ENCODE assay signal across 8 cellular contexts in genomic region chr20:58179083-58179431, GRCh38. TPM values are rescaled to one million over a fixed set of nuclear protein-coding genes. Genes with fewer than 3 reads are reported as not detected.
DNase-seq lines count a peak whose midpoint lies in the region; ATAC-seq and TF ChIP-seq lines count a peak whose summit lies in the region.
"Had no signal": no experiment of that assay in that cellular context is flagged by ENCODE, and none has a peak within 500 bp of the region (broad histone marks: within the 10 kb centered on the region; RNA-seq: fewer than 3 reads in every experiment).

No MANE protein-coding gene starts in this region.

- H3K4me1 Mint-ChIP-seq in endodermal cell = peaks cover 9% of the 10 kb centered on the region
- peaks cover 4% of the 10 kb centered on the region for H3K4me1 Mint-ChIP-seq in activated CD4-positive, alpha-beta memory T cell treated with anti-CD3 and anti-CD28 coated beads, Interleukin-2, amount 10 ng/mL, durations not matched to agents 7 days and 5 days

- 46 to 58% methylated on average over 6 to 9 of the region's 9 CpGs for WGBS in endodermal cell (ENCODE audit: insufficient coverage in 1 of 2, insufficient read length in 1 of 2), 2 experiments
- 53 to 54% methylated on average over 9 of the region's 9 CpGs for WGBS in sigmoid colon, 2 donors

- ATAC-seq in Panc1 (peak; percentile 28), left lobe of liver (no peak)

- CTCF ChIA-PET in Panc1 (lab: Charles Lee) = no interaction called here
- CTCF ChIA-PET in activated CD4-positive, alpha-beta memory T cell treated with anti-CD3 and anti-CD28 coated beads, Interleukin-2, amount 10 ng/mL, durations not matched to agents 7 days and 5 days (lab: Charles Lee) = interaction anchor here (0.6 to 1.5 kb wide), 4 partner anchors 9 to 557 kb away, joined by 3 to 6 read pairs (median 3); no protein-coding TSS in a partner anchor

- TF ChIP-seq CTCF in Panc1 (IDR thresholded peaks at IDR 0.05) (no peak), endodermal cell (conservative IDR thresholded peaks at IDR 0.05) (no peak), sigmoid colon (IDR thresholded peaks at IDR 0.05) (no peak)

- in situ Hi-C loops in HAP-1 (cut with MboI; ENCODE audit: low sequenced_read_pairs) (no loop called here), Panc1 (cut with HindIII; ENCODE audit: low pct_unique_long_range_greater_than_20kb, low sequenced_read_pairs) (loop anchor here (25.0 kb wide), 1 partner anchor 542 kb away; no protein-coding TSS in a partner anchor)

- H3K36me3 Mint-ChIP-seq in endodermal cell (ENCODE audit: low read depth) = no peaks in the 10 kb centered on the region
- H3K36me3 Mint-ChIP-seq in activated CD4-positive, alpha-beta memory T cell treated with anti-CD3 and anti-CD28 coated beads, Interleukin-2, amount 10 ng/mL, durations not matched to agents 7 days and 5 days (ENCODE audit: low read depth) = no peaks in the 10 kb centered on the region

- DNase-seq in HAP-1 (ENCODE audit: low spot score in 2 of 2) (no peak), Panc1 (ENCODE audit: low read depth, low spot score) (no peak), endodermal cell (no peak), sigmoid colon (no peak), left lobe of liver (ENCODE audit: low spot score) (no peak)
- DNase-seq in activated CD4-positive, alpha-beta memory T cell treated with anti-CD3 and anti-CD28 coated beads, Interleukin-2, amount 10 ng/mL, durations not matched to agents 7 days and 5 days = no peak
- DNase-seq in stimulated activated CD4-positive, alpha-beta T cell treated with anti-CD3 and anti-CD28 coated beads, Interleukin-2, amount 100 ng/mL, for 24 hours = no peak

- H3K4me3 Mint-ChIP-seq in endodermal cell = peak overlapping the region; percentile 47
- no peak overlapping the region for H3K4me3 Mint-ChIP-seq in activated CD4-positive, alpha-beta memory T cell treated with anti-CD3 and anti-CD28 coated beads, Interleukin-2, amount 10 ng/mL, durations not matched to agents 7 days and 5 days

- H3K9me3 Mint-ChIP-seq in endodermal cell = peaks cover 3% of the 10 kb centered on the region
- no peaks in the 10 kb centered on the region for H3K9me3 Mint-ChIP-seq in activated CD4-positive, alpha-beta memory T cell treated with anti-CD3 and anti-CD28 coated beads, Interleukin-2, amount 10 ng/mL, durations not matched to agents 7 days and 5 days

- H3K9me3 ChIP-seq in HAP-1 (no peaks in the 10 kb centered on the region), Panc1 (ENCODE audit: control insufficient read depth, insufficient read depth, low read depth, low read length) (peaks cover 3% of the 10 kb centered on the region; the same call in 1 of the 2 replicates), endodermal cell (ENCODE audit: control insufficient read depth, low read length) (peaks cover 4% of the 10 kb centered on the region), sigmoid colon (peaks cover 0 to 5% (median 2%) of the 10 kb centered on the region in 4 donors)

- no peak for TF ChIP-seq POLR2A in sigmoid colon (IDR thresholded peaks at IDR 0.05)

- H3K9ac ChIP-seq in endodermal cell (ENCODE audit: extremely low read depth, low read length, poor library complexity, severe bottlenecking) = no peak overlapping the region

- H3K27ac ChIP-seq in Panc1 (ENCODE audit: low read length) (peak overlapping the region; percentile 71), endodermal cell (ENCODE audit: low read depth, low read length) (no peak overlapping the region), sigmoid colon (no peak overlapping the region)
- H3K27ac ChIP-seq: left lung had no signal

- no TSS peak for BruUV-seq in Panc1 (replicated peaks; lab: Mats Ljungman, UMichigan)

- H3K36me3 ChIP-seq in HAP-1 (replicated peaks) (no peaks in the 10 kb centered on the region), Panc1 (ENCODE audit: control insufficient read depth, insufficient read depth, low read length) (no peaks in the 10 kb centered on the region), endodermal cell (ENCODE audit: control insufficient read depth, insufficient read depth, low read length) (no peaks in the 10 kb centered on the region), sigmoid colon (no peaks in the 10 kb centered on the region)
- H3K36me3 ChIP-seq: left lung had no signal

- H3K27ac Mint-ChIP-seq in endodermal cell = no peak overlapping the region
- no peak overlapping the region for H3K27ac Mint-ChIP-seq in activated CD4-positive, alpha-beta memory T cell treated with anti-CD3 and anti-CD28 coated beads, Interleukin-2, amount 10 ng/mL, durations not matched to agents 7 days and 5 days

- TF ChIP-seq EP300 in sigmoid colon (IDR thresholded peaks at IDR 0.05) = no peak

- POLR2A ChIA-PET in Panc1 (lab: Charles Lee) = no interaction called here
- POLR2A ChIA-PET in activated CD4-positive, alpha-beta memory T cell treated with anti-CD3 and anti-CD28 coated beads, Interleukin-2, amount 10 ng/mL, durations not matched to agents 7 days and 5 days (lab: Charles Lee) = no interaction called here

- intact Hi-C loops in Panc1 (cut with micrococcal nuclease; ENCODE audit: unreplicated experiment) (no loop called here), sigmoid colon (cut with DNase I) (loop anchor here (1.0 to 5.0 kb wide), 2 partner anchors 92 to 525 kb away; no protein-coding TSS in a partner anchor)

- no peaks in the 10 kb centered on the region; the same call in 1 of the 2 replicates for H3K4me1 ChIP-seq in HAP-1
- peaks cover 3% of the 10 kb centered on the region; the same call in 1 of the 2 replicates for H3K4me1 ChIP-seq in Panc1 (ENCODE audit: control insufficient read depth, insufficient read depth, low read length)
- H3K4me1 ChIP-seq in endodermal cell (ENCODE audit: control insufficient read depth, insufficient read depth, low read length) = peaks cover 3% of the 10 kb centered on the region
- peaks cover 0 to 20% (median 13%) of the 10 kb centered on the region in 4 donors for H3K4me1 ChIP-seq in sigmoid colon

- peak overlapping the region; percentile 24 for H3K4me3 ChIP-seq in HAP-1
- peak overlapping the region; percentile 30 to 56; a peak in 3 of 4 replicates for H3K4me3 ChIP-seq in Panc1 (ENCODE audit: low read depth in 2 of 2, low read length in 2 of 2)
- peak overlapping the region; percentile 45 for H3K4me3 ChIP-seq in endodermal cell (ENCODE audit: low read length)
- peak overlapping the region in 3 of 4 donors; percentile 12 to 30 (median 25) for H3K4me3 ChIP-seq in sigmoid colon

- H3K27me3 Mint-ChIP-seq in endodermal cell (ENCODE audit: insufficient read depth) = peaks cover 37% of the 10 kb centered on the region
- H3K27me3 Mint-ChIP-seq in activated CD4-positive, alpha-beta memory T cell treated with anti-CD3 and anti-CD28 coated beads, Interleukin-2, amount 10 ng/mL, durations not matched to agents 7 days and 5 days = peaks cover 16% of the 10 kb centered on the region

- H3K27me3 ChIP-seq in HAP-1 (ENCODE audit: low read depth) (no peaks in the 10 kb centered on the region), Panc1 (ENCODE audit: control insufficient read depth, insufficient read depth, low read length) (no peaks in the 10 kb centered on the region), endodermal cell (ENCODE audit: control insufficient read depth, insufficient read depth, low read length, poor library complexity, severe bottlenecking) (peaks cover 33% of the 10 kb centered on the region), sigmoid colon (peaks cover 0 to 10% (median 0%) of the 10 kb centered on the region in 3 donors)

RNA-seq across cellular contexts. Expression of gene ANKRD60, which starts 49.4 kb away (rescaled TPM):
- total RNA-seq in Panc1 (2021; ENCODE audit: unreplicated experiment) = not detected
- polyA plus RNA-seq in Panc1 (2012; ENCODE audit: insufficient read length) = not detected
- not detected for total RNA-seq in endodermal cell
- not detected for polyA plus RNA-seq in endodermal cell (2013, experiment 1 of 2)
- not detected for polyA plus RNA-seq in endodermal cell (2013, experiment 2 of 2)
- under 1 TPM in 1 of 4 donors, not detected in 3; 0.82 TPM for total RNA-seq in sigmoid colon
- polyA plus RNA-seq in sigmoid colon = not detected
- not detected for total RNA-seq in activated CD4-positive, alpha-beta memory T cell treated with anti-CD3 and anti-CD28 coated beads, Interleukin-2, amount 10 ng/mL, durations not matched to agents 7 days and 5 days
- total RNA-seq in left lobe of liver = not detected
- total RNA-seq: left lung had no signal
